ENCODE assay signal across 22 cellular contexts in genomic region chr16:2708290-2708639, GRCh38.
"Had no signal": no experiment of that assay in that cellular context is flagged by ENCODE, and none has a peak within 500 bp of the region (broad histone marks: within the 10 kb centered on the region; RNA-seq: fewer than 3 reads in every experiment).

No MANE protein-coding gene starts in this region.

- H3K9me3 Mint-ChIP-seq: activated B cell treated with CpG ODN at 0.5 μM for 24 hours; activated CD4-positive, alpha-beta T cell treated with anti-CD3 and anti-CD28 coated beads, Interleukin-2, amount 10 ng/mL, durations not matched to agents 24 days and 14 days; activated naive CD8-positive, alpha-beta T cell treated with anti-CD3 and anti-CD28 coated beads, Interleukin-2, amount 10 ng/mL, durations not matched to agents 7 days and 5 days; activated T-helper 2 cell treated with anti-CD3 and anti-CD28 coated beads, Interferon-gamma antibody, Interleukin-2, Interleukin-4, amounts not matched to agents 10 μg/mL and 5 μg/mL and 100 μg/mL, durations not matched to agents 14 hours and 24 hours and 36 hours; T-cell had no signal

- H3K27me3 ChIP-seq: adrenal gland had no signal

- H3K27ac ChIP-seq: adrenal gland, PC-9 had no signal

- H3K9me3 ChIP-seq: adrenal gland had no signal

- H3K4me1 Mint-ChIP-seq: activated B cell treated with CpG ODN at 0.5 μM for 24 hours; activated CD4-positive, alpha-beta T cell treated with anti-CD3 and anti-CD28 coated beads, Interleukin-2, amount 10 ng/mL, durations not matched to agents 24 days and 14 days; activated CD8-positive, alpha-beta memory T cell treated with anti-CD3 and anti-CD28 coated beads, Interleukin-2, amount 10 ng/mL, durations not matched to agents 7 days and 5 days; activated naive CD8-positive, alpha-beta T cell treated with anti-CD3 and anti-CD28 coated beads, Interleukin-2, amount 10 ng/mL, durations not matched to agents 7 days and 5 days had no signal

- H3K4me3 Mint-ChIP-seq: activated B cell treated with CpG ODN at 0.5 μM for 24 hours; activated CD4-positive, alpha-beta T cell treated with anti-CD3 and anti-CD28 coated beads, Interleukin-2, amount 10 ng/mL, durations not matched to agents 24 days and 14 days; activated CD8-positive, alpha-beta memory T cell treated with anti-CD3 and anti-CD28 coated beads, Interleukin-2, amount 10 ng/mL, durations not matched to agents 7 days and 5 days; activated naive CD8-positive, alpha-beta T cell treated with anti-CD3 and anti-CD28 coated beads, Interleukin-2, amount 10 ng/mL, durations not matched to agents 7 days and 5 days; T-cell had no signal

- ATAC-seq: activated CD8-positive, alpha-beta memory T cell treated with anti-CD3 and anti-CD28 coated beads, Interleukin-2, amount 10 ng/mL, durations not matched to agents 7 days and 5 days; T-cell had no signal

- H3K27ac Mint-ChIP-seq: activated B cell treated with CpG ODN at 0.5 μM for 24 hours; activated CD4-positive, alpha-beta T cell treated with anti-CD3 and anti-CD28 coated beads, Interleukin-2, amount 10 ng/mL, durations not matched to agents 24 days and 14 days; activated CD8-positive, alpha-beta memory T cell treated with anti-CD3 and anti-CD28 coated beads, Interleukin-2, amount 10 ng/mL, durations not matched to agents 7 days and 5 days; activated naive CD8-positive, alpha-beta T cell treated with anti-CD3 and anti-CD28 coated beads, Interleukin-2, amount 10 ng/mL, durations not matched to agents 7 days and 5 days; activated T-helper 2 cell treated with anti-CD3 and anti-CD28 coated beads, Interferon-gamma antibody, Interleukin-2, Interleukin-4, amounts not matched to agents 10 μg/mL and 5 μg/mL and 100 μg/mL, durations not matched to agents 14 hours and 24 hours and 36 hours; T-cell had no signal

- H2AFZ ChIP-seq: PC-9 had no signal

- H3K27me3 Mint-ChIP-seq: activated B cell treated with CpG ODN at 0.5 μM for 24 hours; activated CD4-positive, alpha-beta T cell treated with anti-CD3 and anti-CD28 coated beads, Interleukin-2, amount 10 ng/mL, durations not matched to agents 24 days and 14 days; activated CD8-positive, alpha-beta memory T cell treated with anti-CD3 and anti-CD28 coated beads, Interleukin-2, amount 10 ng/mL, durations not matched to agents 7 days and 5 days; activated naive CD8-positive, alpha-beta T cell treated with anti-CD3 and anti-CD28 coated beads, Interleukin-2, amount 10 ng/mL, durations not matched to agents 7 days and 5 days; T-cell had no signal

- H3K4me2 ChIP-seq: PC-9 had no signal

- H3K4me1 ChIP-seq: adrenal gland had no signal

- H3K4me3 ChIP-seq: adrenal gland, PC-9 had no signal

- DNase-seq: activated B cell treated with CpG ODN at 0.5 μM for 24 hours; activated CD4-positive, alpha-beta T cell treated with anti-CD3 and anti-CD28 coated beads for 1 hour; activated CD4-positive, alpha-beta T cell treated with anti-CD3 and anti-CD28 coated beads, Interleukin-2, amount 10 ng/mL, durations not matched to agents 24 days and 14 days; activated CD4-positive, alpha-beta T cell treated with anti-CD3 and anti-CD28 coated beads, Interleukin-2, amount 50 U/mL, for 48 hours; activated CD8-positive, alpha-beta memory T cell treated with anti-CD3 and anti-CD28 coated beads, Interleukin-2, amount 10 ng/mL, durations not matched to agents 7 days and 5 days; activated gamma-delta T cell treated with Interleukin-2 at 50 U/mL for 16 hours; activated naive CD4-positive, alpha-beta T cell treated with anti-CD3 and anti-CD28 coated beads, Interleukin-2, amount 50 U/mL, for 16 hours; activated naive CD8-positive, alpha-beta T cell treated with anti-CD3 and anti-CD28 coated beads, Interleukin-2, amount 10 ng/mL, durations not matched to agents 7 days and 5 days; activated T-cell treated with anti-CD3 and anti-CD28 coated beads, Interleukin-2, amount 50 U/mL, for 48 hours; adrenal gland; anterior cingulate cortex; NCI-H1105 treated with DMSO at 0.1 percent for 48 hours; NCI-H1436 treated with DMSO at 0.1 percent for 48 hours; NCI-H187; NCI-H2081; NCI-H510A treated with DMSO at 0.1 percent for 48 hours; PC-9; SIG-M5; T-cell; T-helper 2 cell; T1000 had no signal
